9 cellular contexts compared by ENCODE assay signal in genomic region chr3:197802505-197803459, GRCh38. TPM values are rescaled to one million over a fixed set of nuclear protein-coding genes. Genes with fewer than 3 reads are reported as not detected.
A peak's percentile ranks its signal among the peaks of the same experiment; 100 is the strongest.
DNase-seq lines count a peak whose midpoint lies in the region; ATAC-seq, FAIRE-seq and TF ChIP-seq lines count a peak whose summit lies in the region.
"Had no signal": no experiment of that assay in that cellular context is flagged by ENCODE, and none has a peak within 500 bp of the region (broad histone marks: within the 10 kb centered on the region; RNA-seq: fewer than 3 reads in every experiment).

No MANE protein-coding gene starts in this region.

- H3K9me3 ChIP-seq in CD8-positive, alpha-beta memory T cell (ENCODE audit: low read length), result no peaks in the 10 kb centered on the region
- no peaks in the 10 kb centered on the region for H3K9me3 ChIP-seq in astrocyte (ENCODE audit: insufficient read depth, low read depth, low read length)
- no peaks in the 10 kb centered on the region for H3K9me3 ChIP-seq in naive thymus-derived CD4-positive, alpha-beta T cell (ENCODE audit: control insufficient read depth in 2 of 3, low read length in 3 of 3)

- H3K4me1 ChIP-seq in CD8-positive, alpha-beta memory T cell (ENCODE audit: insufficient read depth, low read length), result peaks cover 30% of the 10 kb centered on the region
- peaks cover 5% of the 10 kb centered on the region for H3K4me1 ChIP-seq in astrocyte (ENCODE audit: insufficient read depth, low read length)
- peaks cover 13 to 20% of the 10 kb centered on the region in 2 donors for H3K4me1 ChIP-seq in naive thymus-derived CD4-positive, alpha-beta T cell (ENCODE audit: control insufficient read depth in 2 of 2, insufficient read depth in 2 of 2, low read length in 2 of 2)

- no peak for DNase-seq in CD8-positive, alpha-beta memory T cell
- DNase-seq in HuH-7 (ENCODE audit: low spot score) (peak; percentile 16), astrocyte (ENCODE audit: low read depth) (no peak), AML-193 (lab: John Stamatoyannopoulos, UW) (no peak), COLO829 (ENCODE audit: low spot score) (no peak), NCI-H226 (no peak)
- peak in 1 of 9 donors; percentile 18 for DNase-seq in naive thymus-derived CD4-positive, alpha-beta T cell
- no peak for DNase-seq in stimulated activated naive CD4-positive, alpha-beta T cell treated with Interleukin-2 at 50 U/mL for 16 hours (lab: John Stamatoyannopoulos, UW)
- DNase-seq: caudate nucleus had no signal

- no peak overlapping the region for H3K4me2 ChIP-seq in astrocyte (ENCODE audit: low read length)

- H3K27me3 Mint-ChIP-seq in CD8-positive, alpha-beta memory T cell, result no peaks in the 10 kb centered on the region
- H3K27me3 Mint-ChIP-seq in astrocyte (ENCODE audit: low read depth, unreplicated experiment), result no peaks in the 10 kb centered on the region
- H3K27me3 Mint-ChIP-seq in naive thymus-derived CD4-positive, alpha-beta T cell, result no peaks in the 10 kb centered on the region

- peaks cover 46 to 69% (median 58%) of the 10 kb centered on the region in 3 donors for H3K4me1 Mint-ChIP-seq in CD8-positive, alpha-beta memory T cell
- H3K4me1 Mint-ChIP-seq in astrocyte (ENCODE audit: low read depth, unreplicated experiment), result peaks cover 10% of the 10 kb centered on the region
- peaks cover 34 to 61% (median 55%) of the 10 kb centered on the region in 7 donors for H3K4me1 Mint-ChIP-seq in naive thymus-derived CD4-positive, alpha-beta T cell

- H2AFZ ChIP-seq in astrocyte (ENCODE audit: low read depth, low read length), result no peak overlapping the region

- H3K27ac ChIP-seq in CD8-positive, alpha-beta memory T cell (ENCODE audit: low read depth, low read length), result no peak overlapping the region
- no peak overlapping the region for H3K27ac ChIP-seq in astrocyte (ENCODE audit: low read depth, low read length)
- H3K27ac ChIP-seq in naive thymus-derived CD4-positive, alpha-beta T cell (ENCODE audit: low read depth, low read length), result no peak overlapping the region

- H4K20me1 ChIP-seq in astrocyte (ENCODE audit: insufficient read depth, low read length), result peaks cover 83% of the 10 kb centered on the region

- H3K4me3 Mint-ChIP-seq in CD8-positive, alpha-beta memory T cell, result peak overlapping the region in 2 of 7 donors; percentile 48 to 54
- H3K4me3 Mint-ChIP-seq in astrocyte (ENCODE audit: unreplicated experiment), result no peak overlapping the region
- peak overlapping the region in 3 of 10 donors; percentile 12 to 28 (median 15) for H3K4me3 Mint-ChIP-seq in naive thymus-derived CD4-positive, alpha-beta T cell

- H3K36me3 Mint-ChIP-seq in CD8-positive, alpha-beta memory T cell, result peaks cover 0 to 15% (median 2%) of the 10 kb centered on the region in 3 donors
- H3K36me3 Mint-ChIP-seq in astrocyte (ENCODE audit: low read depth, unreplicated experiment), result peaks cover 4% of the 10 kb centered on the region
- peaks cover 0 to 9% (median 4%) of the 10 kb centered on the region in 5 donors for H3K36me3 Mint-ChIP-seq in naive thymus-derived CD4-positive, alpha-beta T cell

- H3K27ac Mint-ChIP-seq in CD8-positive, alpha-beta memory T cell, result peak overlapping the region in 7 of 8 donors; percentile 6 to 83 (median 70)
- H3K27ac Mint-ChIP-seq in astrocyte (ENCODE audit: unreplicated experiment), result no peak overlapping the region
- peak overlapping the region in 7 of 9 donors; percentile 52 to 81 (median 57) for H3K27ac Mint-ChIP-seq in naive thymus-derived CD4-positive, alpha-beta T cell

- H3K4me3 ChIP-seq in CD8-positive, alpha-beta memory T cell (ENCODE audit: low read length), result no peak overlapping the region
- H3K4me3 ChIP-seq in astrocyte (ENCODE audit: insufficient read depth, low read depth, low read length), result no peak overlapping the region
- no peak overlapping the region for H3K4me3 ChIP-seq in naive thymus-derived CD4-positive, alpha-beta T cell (ENCODE audit: low read length)

- H3K9ac ChIP-seq in astrocyte (ENCODE audit: low read length), result no peak overlapping the region

- peaks cover 89% of the 10 kb centered on the region for H3K79me2 ChIP-seq in astrocyte (ENCODE audit: insufficient read depth, low read length)

- no peaks in the 10 kb centered on the region for H3K9me3 Mint-ChIP-seq in CD8-positive, alpha-beta memory T cell
- H3K9me3 Mint-ChIP-seq in astrocyte (ENCODE audit: unreplicated experiment), result peaks cover 5% of the 10 kb centered on the region
- no peaks in the 10 kb centered on the region for H3K9me3 Mint-ChIP-seq in naive thymus-derived CD4-positive, alpha-beta T cell

- intact Hi-C loops in naive thymus-derived CD4-positive, alpha-beta T cell (cut with micrococcal nuclease), result loop anchor here (1.0 to 2.0 kb wide), 7 partner anchors 9 to 204 kb away; partner anchors contain the start of genes FYTTD1 (in 2 of the 2) and LRCH3 (in 1 of the 2)

- TF ChIP-seq CTCF in astrocyte (IDR thresholded peaks at IDR 0.05; ENCODE audit: insufficient read depth, low read depth, low read length), result peak; percentile 6

- CTCF ChIA-PET in CD8-positive, alpha-beta memory T cell (lab: Charles Lee), result interaction anchor here (1.9 kb wide), 1 partner anchor 12 kb away, joined by 8 read pairs; the partner anchor contains the start of gene LRCH3
- CTCF ChIA-PET in naive thymus-derived CD4-positive, alpha-beta T cell (lab: Charles Lee), result interaction anchor here (0.7 to 1.3 kb wide), 3 partner anchors 11 to 54 kb away, joined by 3 to 4 read pairs (median 3); no protein-coding TSS in a partner anchor

- FAIRE-seq in astrocyte (lab: Jason Lieb, UNC), result no peak

- no peaks in the 10 kb centered on the region for H3K36me3 ChIP-seq in CD8-positive, alpha-beta memory T cell (ENCODE audit: insufficient read depth, low read length)
- H3K36me3 ChIP-seq in astrocyte (ENCODE audit: insufficient read depth, low read length), result no peaks in the 10 kb centered on the region
- no peaks in the 10 kb centered on the region for H3K36me3 ChIP-seq in naive thymus-derived CD4-positive, alpha-beta T cell (ENCODE audit: control insufficient read depth in 2 of 3, insufficient read depth in 3 of 3, low read length in 3 of 3)

- H3K27me3 ChIP-seq in CD8-positive, alpha-beta memory T cell (ENCODE audit: insufficient read depth, low read length, poor library complexity, severe bottlenecking), result no peaks in the 10 kb centered on the region
- no peaks in the 10 kb centered on the region for H3K27me3 ChIP-seq in astrocyte (ENCODE audit: insufficient read depth, low read length)
- no peaks in the 10 kb centered on the region for H3K27me3 ChIP-seq in naive thymus-derived CD4-positive, alpha-beta T cell (ENCODE audit: control insufficient read depth in 2 of 2, insufficient read depth in 2 of 2, low read length in 2 of 2)

- no peak for ATAC-seq in naive thymus-derived CD4-positive, alpha-beta T cell

- POLR2A ChIA-PET in CD8-positive, alpha-beta memory T cell (lab: Charles Lee), result no interaction called here
- POLR2A ChIA-PET in naive thymus-derived CD4-positive, alpha-beta T cell (lab: Charles Lee), result interaction anchor here (1.0 kb wide), 1 partner anchor 13 kb away, joined by 4 read pairs; no protein-coding TSS in a partner anchor

RNA-seq across cellular contexts. Expression of gene LRCH3, which starts 11.7 kb away (rescaled TPM):
- total RNA-seq in CD8-positive, alpha-beta memory T cell, result 10 to 100 TPM; 51.2 to 56.3 TPM
- 26.5 TPM for polyA plus RNA-seq in CD8-positive, alpha-beta memory T cell
- total RNA-seq in astrocyte, result 42.1 and 49.6 TPM in 2 replicates
- total RNA-seq in naive thymus-derived CD4-positive, alpha-beta T cell, result 10 to 100 TPM; 43.5 to 75.5 (median 68.5) TPM
- 10 to 100 TPM; 13.5 to 35.2 TPM for polyA plus RNA-seq in naive thymus-derived CD4-positive, alpha-beta T cell

RNA-seq across cellular contexts. Expression of gene FYTTD1, which starts 53.1 kb away (rescaled TPM):
- total RNA-seq in CD8-positive, alpha-beta memory T cell, result 10 to 100 TPM; 47.6 to 54.8 TPM
- polyA plus RNA-seq in CD8-positive, alpha-beta memory T cell, result 102 TPM
- total RNA-seq in astrocyte, result 82.8 and 89.1 TPM in 2 replicates
- total RNA-seq in naive thymus-derived CD4-positive, alpha-beta T cell, result 10 to 100 TPM; 45.6 to 63.4 (median 58.0) TPM
- 100 to 1,000 TPM in 1 of 2 donors, 10 to 100 TPM in 1; 81.0 to 102 TPM for polyA plus RNA-seq in naive thymus-derived CD4-positive, alpha-beta T cell
